Comparison of ENCODE assay signal across 24 cellular contexts in the genomic region with DNA sequence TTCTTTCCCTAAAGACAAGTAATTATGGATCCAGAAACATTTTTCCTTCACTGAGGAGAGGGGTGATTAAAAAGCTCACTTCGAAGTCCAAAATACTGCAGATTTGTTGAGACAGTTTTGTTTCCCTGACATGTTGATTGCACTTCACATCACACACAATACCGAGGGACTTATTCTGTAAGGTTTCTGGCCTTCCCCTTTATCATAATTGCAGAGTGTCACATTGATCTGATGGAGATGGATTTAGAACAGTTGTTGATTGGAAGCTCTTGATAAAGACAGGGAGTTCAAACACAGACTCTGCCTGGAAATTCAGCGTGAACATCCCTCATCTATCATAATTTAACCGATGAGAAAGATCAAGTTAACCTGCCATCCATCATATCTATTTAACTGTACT.
"Had no signal": no experiment of that assay in that cellular context is flagged by ENCODE, and none has a peak within 500 bp of the region (broad histone marks: within the 10 kb centered on the region; RNA-seq: fewer than 3 reads in every experiment).

No MANE protein-coding gene starts in this region.

- H3K9me3 ChIP-seq: colonic mucosa, esophagus muscularis mucosa, gastroesophageal sphincter, lower lobe of right lung had no signal

- ATAC-seq: effector memory CD8-positive, alpha-beta T cell; foreskin keratinocyte; gastroesophageal sphincter; heart left ventricle; left lobe of liver; left ventricle myocardium superior; naive thymus-derived CD4-positive, alpha-beta T cell had no signal

- H3K4me1 ChIP-seq: colonic mucosa had no signal

- H3K36me3 ChIP-seq: colonic mucosa, esophagus muscularis mucosa, gastroesophageal sphincter, heart left ventricle, lower lobe of right lung had no signal

- H3K36me3 Mint-ChIP-seq: immature natural killer cell; naive thymus-derived CD4-positive, alpha-beta T cell had no signal

- DNase-seq: colonic mucosa; cortex of kidney; effector CD8-positive, alpha-beta T cell; effector memory CD8-positive, alpha-beta T cell; foreskin keratinocyte; heart left ventricle; hypothalamus; immature natural killer cell; islet precursor cell; kidney; kidney glomerular epithelial cell; left colon; left ventricle myocardium superior; lower lobe of right lung; mesenchymal stem cell; midbrain; naive thymus-derived CD4-positive, alpha-beta T cell had no signal

- FAIRE-seq: endothelial cell of umbilical vein, frontal cortex had no signal

- H3K9me3 Mint-ChIP-seq: effector memory CD8-positive, alpha-beta T cell had no signal

- H3K27ac ChIP-seq: colonic mucosa, esophagus muscularis mucosa, foreskin keratinocyte, gastroesophageal sphincter, heart left ventricle, hepatocyte, lower lobe of right lung had no signal

- H3K4me1 Mint-ChIP-seq: immature natural killer cell; naive thymus-derived CD4-positive, alpha-beta T cell had no signal

- H2AFZ ChIP-seq: hepatocyte had no signal

- H3K27ac Mint-ChIP-seq: dendritic cell treated with granulocyte-macrophage colony-stimulating factor and Interleukin-4, amounts not matched to agents 40 ng/mL and 50 ng/mL, for 4 days; effector memory CD8-positive, alpha-beta T cell; immature natural killer cell; naive thymus-derived CD4-positive, alpha-beta T cell had no signal

- H3K4me3 Mint-ChIP-seq: dendritic cell treated with granulocyte-macrophage colony-stimulating factor and Interleukin-4, amounts not matched to agents 40 ng/mL and 50 ng/mL, for 4 days; effector memory CD8-positive, alpha-beta T cell; immature natural killer cell; naive thymus-derived CD4-positive, alpha-beta T cell had no signal

- H3K27me3 Mint-ChIP-seq: dendritic cell treated with granulocyte-macrophage colony-stimulating factor and Interleukin-4, amounts not matched to agents 40 ng/mL and 50 ng/mL, for 4 days; effector memory CD8-positive, alpha-beta T cell; naive thymus-derived CD4-positive, alpha-beta T cell had no signal

- H3K27me3 ChIP-seq: colonic mucosa, esophagus muscularis mucosa, foreskin keratinocyte, gastroesophageal sphincter, heart left ventricle, hepatocyte had no signal

- H3K4me3 ChIP-seq: colonic mucosa, esophagus muscularis mucosa, gastroesophageal sphincter, heart left ventricle, hepatocyte, lower lobe of right lung had no signal
